In the genomic region with DNA sequence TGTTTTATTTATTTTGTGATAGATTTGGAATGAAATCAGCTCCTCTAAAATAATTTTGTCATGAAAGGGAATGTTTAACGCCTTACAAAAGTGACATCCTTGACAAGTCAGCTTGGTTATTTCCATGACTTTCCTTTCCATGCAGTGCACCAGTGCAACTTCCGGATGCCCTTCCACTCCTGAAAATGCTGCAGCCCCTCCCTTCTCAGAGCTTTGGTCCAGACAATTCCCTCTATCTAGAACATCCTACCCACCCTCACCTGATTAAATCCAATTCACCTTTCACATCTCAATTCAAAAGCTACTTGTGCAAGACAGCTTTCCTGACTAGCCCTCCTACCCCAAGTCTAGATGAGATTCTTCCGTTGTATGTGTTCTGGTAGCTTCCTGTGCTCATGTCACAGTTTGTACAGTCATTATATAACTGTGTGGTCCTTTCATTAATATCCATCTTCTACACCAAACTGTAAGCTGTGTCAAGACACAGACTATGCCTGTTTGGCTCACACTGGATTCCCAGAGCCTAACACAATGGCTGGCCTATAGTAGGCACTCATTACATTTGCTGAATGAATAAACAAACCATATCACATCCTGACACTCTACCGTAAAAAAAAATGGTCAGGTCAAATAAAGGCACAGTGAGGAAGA, we compare ENCODE assay signal across 11 cellular contexts.
DNase-seq lines count a peak whose midpoint lies in the region; ATAC-seq and TF ChIP-seq lines count a peak whose summit lies in the region.
"Had no signal": no experiment of that assay in that cellular context is flagged by ENCODE, and none has a peak within 500 bp of the region (broad histone marks: within the 10 kb centered on the region; RNA-seq: fewer than 3 reads in every experiment).

No MANE protein-coding gene starts in this region.

- peak overlapping the region; percentile 8 to 89 (median 86) for H3K27ac ChIP-seq in spleen
- H3K27ac ChIP-seq: psoas muscle had no signal

- H3K4me3 Mint-ChIP-seq in T-helper 17 cell = peak overlapping the region; percentile 89

- H3K4me3 ChIP-seq in spleen = peak overlapping the region in 1 of 8 donors; percentile 1
- H3K4me3 ChIP-seq: psoas muscle had no signal

- H3K27me3 ChIP-seq in spleen (replicated peaks in 1 of 7) = no peaks in the 10 kb centered on the region

- no peaks in the 10 kb centered on the region for H3K27me3 Mint-ChIP-seq in T-helper 17 cell

- ATAC-seq in GM18873 (IDR thresholded peaks at IDR 0.05; ENCODE audit: low FRiP score, unreplicated experiment) (peak; percentile 49), HG02642 (IDR thresholded peaks at IDR 0.05; ENCODE audit: poor library complexity, unreplicated experiment) (peak; percentile 54), T-helper 17 cell (peak; percentile 50)
- ATAC-seq: psoas muscle, SK-N-SH treated with all-trans-retinoic acid at 6 μM for 48 hours had no signal

- peaks cover 3% of the 10 kb centered on the region for H3K36me3 Mint-ChIP-seq in T-helper 17 cell (ENCODE audit: low read depth)

- intact Hi-C loops in spleen (cut with DNase I; ENCODE audit: low total_unique reads) = no loop called here

- H3K9me3 ChIP-seq in T-helper 17 cell (ENCODE audit: control insufficient read depth, low read length, poor library complexity, severe bottlenecking) (no peaks in the 10 kb centered on the region), spleen (no peaks in the 10 kb centered on the region)
- H3K9me3 ChIP-seq: psoas muscle had no signal

- H3K27ac Mint-ChIP-seq in T-helper 17 cell = peak overlapping the region; percentile 99

- peaks cover 67% of the 10 kb centered on the region for H3K4me1 Mint-ChIP-seq in T-helper 17 cell

- H3K4me1 ChIP-seq in spleen = peaks cover 63 to 100% (median 96%) of the 10 kb centered on the region in 6 donors
- H3K4me1 ChIP-seq: psoas muscle had no signal

- no peaks in the 10 kb centered on the region for H3K36me3 ChIP-seq in spleen

- TF ChIP-seq CTCF in spleen (IDR thresholded peaks at IDR 0.05 in 8 of 11, conservative IDR thresholded peaks at IDR 0.05 in 3 of 11) = no peak

- no peak for TF ChIP-seq POLR2A in spleen (IDR thresholded peaks at IDR 0.05)

- DNase-seq in T-helper 17 cell (no peak), spleen (no peak), ureter (ENCODE audit: low spot score) (no peak), DMS153 (lab: John Stamatoyannopoulos, UW) (no peak), cerebellum (ENCODE audit: low spot score) (no peak)
- DNase-seq: erythroblast, kidney glomerular epithelial cell, psoas muscle had no signal

- 56 to 72% (median 61%) methylated on average over 4 of the region's 4 CpGs for WGBS in spleen, 5 donors
